In genomic region chr7:126605553-126605952, GRCh38 we compare ENCODE assay signal across 17 cellular contexts.
"Had no signal": no experiment of that assay in that cellular context is flagged by ENCODE, and none has a peak within 500 bp of the region (broad histone marks: within the 10 kb centered on the region; RNA-seq: fewer than 3 reads in every experiment).

No MANE protein-coding gene starts in this region.

- ATAC-seq: natural killer cell, upper lobe of right lung had no signal

- H3K27ac Mint-ChIP-seq: activated CD4-positive, alpha-beta T cell treated with anti-CD3 and anti-CD28 coated beads, Interleukin-2, amount 10 ng/mL, durations not matched to agents 24 days and 14 days; activated naive CD8-positive, alpha-beta T cell treated with anti-CD3 and anti-CD28 coated beads, Interleukin-2, amount 10 ng/mL, durations not matched to agents 7 days and 5 days; natural killer cell had no signal

- FAIRE-seq: endothelial cell of umbilical vein had no signal

- H3K27me3 Mint-ChIP-seq: activated CD4-positive, alpha-beta T cell treated with anti-CD3 and anti-CD28 coated beads, Interleukin-2, amount 10 ng/mL, durations not matched to agents 24 days and 14 days; activated naive CD8-positive, alpha-beta T cell treated with anti-CD3 and anti-CD28 coated beads, Interleukin-2, amount 10 ng/mL, durations not matched to agents 7 days and 5 days had no signal

- DNase-seq: activated CD4-positive, alpha-beta T cell treated with anti-CD3 and anti-CD28 coated beads, Interleukin-2, amount 10 ng/mL, durations not matched to agents 24 days and 14 days; activated CD4-positive, CD25-positive, alpha-beta regulatory T cell; activated CD8-positive, alpha-beta memory T cell treated with anti-CD3 and anti-CD28 coated beads, Interleukin-2, amount 50 U/mL, for 48 hours; activated gamma-delta T cell treated with Interleukin-2 at 50 U/mL for 16 hours; activated naive CD8-positive, alpha-beta T cell treated with anti-CD3 and anti-CD28 coated beads, Interleukin-2, amount 10 ng/mL, durations not matched to agents 7 days and 5 days; anterior cingulate cortex; brain microvascular endothelial cell; effector CD8-positive, alpha-beta T cell; esophagus squamous epithelium; hypothalamus; mesenchymal stem cell; natural killer cell; retina; stimulated activated CD4-positive, alpha-beta T cell treated with anti-CD3 and anti-CD28 coated beads, Interleukin-12 subunit alpha, Interleukin-12 subunit beta, amount 100 ng/mL, for 4 hours; stimulated activated CD4-positive, alpha-beta T cell treated with anti-CD3 and anti-CD28 coated beads, Interleukin-2, amount 100 ng/mL, for 24 hours; upper lobe of right lung had no signal

- H3K9me3 Mint-ChIP-seq: activated CD4-positive, alpha-beta T cell treated with anti-CD3 and anti-CD28 coated beads, Interleukin-2, amount 10 ng/mL, durations not matched to agents 24 days and 14 days; activated naive CD8-positive, alpha-beta T cell treated with anti-CD3 and anti-CD28 coated beads, Interleukin-2, amount 10 ng/mL, durations not matched to agents 7 days and 5 days had no signal

- H3K4me3 Mint-ChIP-seq: activated CD4-positive, alpha-beta T cell treated with anti-CD3 and anti-CD28 coated beads, Interleukin-2, amount 10 ng/mL, durations not matched to agents 24 days and 14 days; activated naive CD8-positive, alpha-beta T cell treated with anti-CD3 and anti-CD28 coated beads, Interleukin-2, amount 10 ng/mL, durations not matched to agents 7 days and 5 days; natural killer cell had no signal

- H3K4me1 Mint-ChIP-seq: activated CD4-positive, alpha-beta T cell treated with anti-CD3 and anti-CD28 coated beads, Interleukin-2, amount 10 ng/mL, durations not matched to agents 24 days and 14 days; activated naive CD8-positive, alpha-beta T cell treated with anti-CD3 and anti-CD28 coated beads, Interleukin-2, amount 10 ng/mL, durations not matched to agents 7 days and 5 days; natural killer cell had no signal
